In the genomic region with DNA sequence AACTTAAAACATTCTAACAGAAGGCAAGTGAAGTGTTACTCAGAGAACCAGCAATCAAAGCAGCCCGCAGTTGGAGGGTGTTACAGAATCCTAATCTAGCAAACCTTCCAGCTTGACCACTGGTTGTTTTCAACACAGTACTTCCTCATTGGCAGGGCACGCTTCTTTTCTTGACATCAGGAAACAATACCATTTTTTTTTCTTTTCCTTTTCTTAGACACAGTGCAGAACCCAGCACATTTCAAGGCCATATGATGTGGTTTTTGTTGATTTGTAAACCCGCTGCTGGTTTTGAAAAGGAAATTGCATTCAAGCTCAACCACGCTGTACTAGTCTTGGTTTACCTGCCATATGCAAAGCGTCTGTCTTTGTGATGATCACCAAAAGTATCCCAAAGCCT, we compare ENCODE assay signal across 12 cellular contexts. TPM values are rescaled to one million over a fixed set of nuclear protein-coding genes. Genes with fewer than 3 reads are reported as not detected.
A peak's percentile ranks its signal among the peaks of the same experiment; 100 is the strongest.
DNase-seq lines count a peak whose midpoint lies in the region; ATAC-seq and TF ChIP-seq lines count a peak whose summit lies in the region.
"Had no signal": no experiment of that assay in that cellular context is flagged by ENCODE, and none has a peak within 500 bp of the region (broad histone marks: within the 10 kb centered on the region; RNA-seq: fewer than 3 reads in every experiment).

No MANE protein-coding gene starts in this region.

- WGBS in upper lobe of left lung, 2 donors: 20 to 22% methylated on average over 5 of the region's 5 CpGs

- H3K9me3 ChIP-seq in upper lobe of left lung: no peaks in the 10 kb centered on the region

- peak overlapping the region; percentile 32 to 67 (median 50) for H3K27ac ChIP-seq in upper lobe of left lung

- no peaks in the 10 kb centered on the region for H3K27me3 ChIP-seq in upper lobe of left lung

- peaks cover 11 to 16% of the 10 kb centered on the region in 2 donors for H3K4me1 Mint-ChIP-seq in immature natural killer cell

- no peaks in the 10 kb centered on the region for H3K36me3 ChIP-seq in upper lobe of left lung

- peak; percentile 3 for DNase-seq in NOMO-1 treated with DMSO at 0.1 percent for 48 hours (lab: John Stamatoyannopoulos, UW; ENCODE audit: unreplicated experiment)
- DNase-seq in NOMO-1 treated with dmso at 0.1 percent for 144 hours (lab: John Stamatoyannopoulos, UW; ENCODE audit: unreplicated experiment): no peak
- peak; percentile 71 for DNase-seq in OCI-M1 (lab: John Stamatoyannopoulos, UW)
- peak; percentile 17 to 26 (median 20) for DNase-seq in immature natural killer cell
- peak in 1 of 2 donors; percentile 67 for DNase-seq in upper lobe of left lung
- DNase-seq: 8988T, GF-D8, NCI-H524 treated with DMSO at 0.1 percent for 48 hours had no signal

- H3K4me3 Mint-ChIP-seq in immature natural killer cell: peak overlapping the region; percentile 68 to 82 (median 76)

- TF ChIP-seq EP300 in upper lobe of left lung (IDR thresholded peaks at IDR 0.05): no peak

- TF ChIP-seq POLR2A in upper lobe of left lung (IDR thresholded peaks at IDR 0.05): no peak

- peaks cover 0 to 5% (median 0%) of the 10 kb centered on the region in 6 donors for H3K9me3 Mint-ChIP-seq in immature natural killer cell

- H3K4me3 ChIP-seq in upper lobe of left lung: no peak overlapping the region

- peaks cover 0 to 4% (median under 1%) of the 10 kb centered on the region in 3 donors for H3K27me3 Mint-ChIP-seq in immature natural killer cell (ENCODE audit: low read depth in 3 of 3)

- H3K27ac Mint-ChIP-seq in immature natural killer cell: peak overlapping the region in 3 of 6 donors; percentile 2 to 66 (median 36)
- H3K27ac Mint-ChIP-seq: naive thymus-derived CD8-positive, alpha-beta T cell had no signal

- ATAC-seq in upper lobe of left lung (ENCODE audit: low FRiP score in 2 of 2) (peak; percentile 66 to 70), GM21528 (IDR thresholded peaks at IDR 0.05; ENCODE audit: low FRiP score, unreplicated experiment) (no peak), GM18520 (IDR thresholded peaks at IDR 0.05; ENCODE audit: unreplicated experiment) (no peak), GM18861 (IDR thresholded peaks at IDR 0.05; ENCODE audit: unreplicated experiment) (no peak)
- ATAC-seq: naive thymus-derived CD8-positive, alpha-beta T cell had no signal

- H3K4me1 ChIP-seq in upper lobe of left lung: peaks cover 13 to 29% (median 19%) of the 10 kb centered on the region in 4 donors

- no peak for TF ChIP-seq CTCF in upper lobe of left lung (IDR thresholded peaks at IDR 0.05)

- no peaks in the 10 kb centered on the region for H3K36me3 Mint-ChIP-seq in immature natural killer cell

RNA-seq across cellular contexts. Expression of gene RHOBTB1, which starts 33.4 kb away (rescaled TPM):
- under 1 TPM in 2 of 3 donors, not detected in 1; 0.04 to 0.64 TPM for polyA plus RNA-seq in immature natural killer cell
- total RNA-seq in upper lobe of left lung: 10 to 100 TPM; 10.4 to 28.3 (median 13.7) TPM
- polyA plus RNA-seq: naive thymus-derived CD8-positive, alpha-beta T cell had no signal

Comparison
In these comparisons a context has a peak if more than half of its experiments do, and no peak if none do; other contexts are left out.
1. ATAC-seq: peak in upper lobe of left lung (2 of 2); none in GM21528 (single experiment), GM18520 (single experiment) and GM18861 (single experiment).